ENCODE assay signal across 20 cellular contexts in the genomic region with DNA sequence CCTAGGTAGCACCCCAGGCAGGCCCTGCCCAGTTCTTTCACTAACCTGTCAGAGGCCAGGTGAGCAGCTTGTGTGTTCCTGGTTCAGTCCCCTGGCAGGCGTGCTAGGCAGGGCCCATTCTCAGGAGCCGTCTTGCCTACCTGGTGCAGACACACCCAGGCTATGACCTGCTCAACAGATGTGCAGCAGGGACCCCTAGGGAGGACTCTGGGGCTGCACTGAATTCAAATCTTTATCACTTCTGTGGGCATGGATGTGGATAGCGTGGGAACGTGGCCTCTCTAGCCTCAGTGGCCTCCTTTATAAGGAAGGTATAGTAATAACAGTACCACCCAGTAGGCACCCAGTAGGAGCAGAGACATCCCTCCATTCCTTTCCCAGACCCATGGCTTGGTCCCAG. TPM values are rescaled to one million over a fixed set of nuclear protein-coding genes. Genes with fewer than 3 reads are reported as not detected.
A peak's percentile ranks its signal among the peaks of the same experiment; 100 is the strongest.
DNase-seq lines count a peak whose midpoint lies in the region; ATAC-seq, FAIRE-seq and TF ChIP-seq lines count a peak whose summit lies in the region.
"Had no signal": no experiment of that assay in that cellular context is flagged by ENCODE, and none has a peak within 500 bp of the region (broad histone marks: within the 10 kb centered on the region; RNA-seq: fewer than 3 reads in every experiment).

No MANE protein-coding gene starts in this region.

- TF ChIP-seq CTCF in A549 (IDR thresholded peaks at IDR 0.05) (no peak), K562 (IDR thresholded peaks at IDR 0.05 in 2 of 3, conservative IDR thresholded peaks at IDR 0.05 in 1 of 3; ENCODE audit: insufficient read depth in 2 of 3, low read depth in 1 of 3, low read length in 3 of 3) (no peak)
- TF ChIP-seq CTCF in CD4-positive, alpha-beta T cell (IDR thresholded peaks at IDR 0.05) = no peak

- TF ChIP-seq RAD21 in A549 (conservative IDR thresholded peaks at IDR 0.05 in 1 of 2, IDR thresholded peaks at IDR 0.05 in 1 of 2) (no peak), K562 (CRISPR knock-in tag; conservative IDR thresholded peaks at IDR 0.05 in 1 of 2, IDR thresholded peaks at IDR 0.05 in 1 of 2) (no peak)

- H3K36me3 ChIP-seq in K562 (ENCODE audit: control insufficient read depth, insufficient read depth, low read length) = peaks cover 18% of the 10 kb centered on the region; the same call in 2 of the 3 replicates

- H3K79me2 ChIP-seq in K562 (ENCODE audit: control insufficient read depth, insufficient read depth, low read length) = no peaks in the 10 kb centered on the region
- H3K79me2 ChIP-seq: parathyroid adenoma had no signal

- H3K9me3 ChIP-seq in A549 (no peaks in the 10 kb centered on the region), K562 (replicated peaks; ENCODE audit: control insufficient read depth, insufficient read depth, low read depth, low read length) (no peaks in the 10 kb centered on the region)
- no peaks in the 10 kb centered on the region for H3K9me3 ChIP-seq in CD4-positive, alpha-beta T cell (ENCODE audit: control insufficient read depth, low read length)
- H3K9me3 ChIP-seq: HAP-1, Peyer's patch had no signal

- no peak overlapping the region for H3K4me3 Mint-ChIP-seq in CD4-positive, alpha-beta T cell
- H3K4me3 Mint-ChIP-seq: activated naive CD4-positive, alpha-beta T cell treated with anti-CD3 and anti-CD28 coated beads, Interleukin-2, amount 10 ng/mL, durations not matched to agents 7 days and 5 days; CD14-positive monocyte; stimulated activated memory B cell treated with anti-CD40 and anti-IgM and Interleukin-4, amounts not matched to agents 10 μg/mL and 1 μg/mL and 100 μg/mL, for 72 hours had no signal

- POLR2A ChIA-PET in A549 (lab: Yijun Ruan, JAX) (no interaction called here), K562 (lab: Yijun Ruan, JAX) (interaction anchor here (0.9 kb wide), 1 partner anchor 188 kb away, joined by 3 read pairs; no protein-coding TSS in a partner anchor)
- POLR2A ChIA-PET in CD4-positive, alpha-beta T cell (lab: Charles Lee) = interaction anchor here (0.5 to 1.2 kb wide), 2 partner anchors 61 to 158 kb away, joined by 3 to 4 read pairs; no protein-coding TSS in a partner anchor

- no TSS peak for BruUV-seq in K562 (replicated peaks; lab: Mats Ljungman, UMichigan)

- in situ Hi-C loops in K562 (cut with MboI) = no loop called here

- peaks cover 27% of the 10 kb centered on the region for H3K36me3 Mint-ChIP-seq in CD4-positive, alpha-beta T cell (ENCODE audit: low read depth)

- CTCF ChIA-PET in A549 (lab: Yijun Ruan, JAX) (interaction anchor here (0.6 to 3.9 kb wide), 17 partner anchors 9 to 648 kb away, joined by 3 to 26 read pairs (median 5); a partner anchor contains a TSS), K562 (lab: Yijun Ruan, JAX; ENCODE audit: low intra/inter-chr PET ratio) (interaction anchor here (3.1 kb wide), 1 partner anchor 1217 kb away, joined by 23 read pairs; no protein-coding TSS in a partner anchor)
- CTCF ChIA-PET in CD4-positive, alpha-beta T cell (lab: Charles Lee) = interaction anchor here (0.6 to 1.1 kb wide), 6 partner anchors 20 to 649 kb away, joined by 3 to 7 read pairs (median 4); a partner anchor contains a TSS

- H3K27ac ChIP-seq in A549 (no peak overlapping the region), K562 (ENCODE audit: extremely low read depth, low read depth, low read length) (no peak overlapping the region)
- no peak overlapping the region for H3K27ac ChIP-seq in CD4-positive, alpha-beta T cell (ENCODE audit: low read depth, low read length)
- H3K27ac ChIP-seq: parathyroid adenoma, Peyer's patch had no signal

- peaks cover 7% of the 10 kb centered on the region for H3K4me1 Mint-ChIP-seq in CD4-positive, alpha-beta T cell (ENCODE audit: low read depth)

- H3K4me2 ChIP-seq in A549 = no peak overlapping the region
- H3K4me2 ChIP-seq in K562 (ENCODE audit: insufficient read depth, low read length) = no peak overlapping the region

- no peaks in the 10 kb centered on the region for H3K9me3 Mint-ChIP-seq in CD4-positive, alpha-beta T cell
- H3K9me3 Mint-ChIP-seq: activated CD4-positive, alpha-beta T cell treated with anti-CD3 and anti-CD28 coated beads, Interleukin-2, amount 10 ng/mL, durations not matched to agents 24 days and 14 days; activated naive CD4-positive, alpha-beta T cell treated with anti-CD3 and anti-CD28 coated beads, Interleukin-2, amount 10 ng/mL, durations not matched to agents 7 days and 5 days; CD14-positive monocyte; stimulated activated memory B cell treated with anti-CD40 and anti-IgM and Interleukin-4, amounts not matched to agents 10 μg/mL and 1 μg/mL and 100 μg/mL, for 72 hours had no signal

- TF ChIP-seq EP300 in A549 (IDR thresholded peaks at IDR 0.05) (no peak), K562 (IDR thresholded peaks at IDR 0.05; ENCODE audit: low read length) (no peak)

- peak; percentile 46 to 49 for ATAC-seq in A549
- peak; percentile 20 for ATAC-seq in GM21723 (IDR thresholded peaks at IDR 0.05; ENCODE audit: unreplicated experiment)
- ATAC-seq in K562 = peak; percentile 21
- ATAC-seq in CD4-positive, alpha-beta T cell (ENCODE audit: poor library complexity) = no peak

- FAIRE-seq in A549 (lab: Jason Lieb, UNC) (no peak), K562 (lab: Jason Lieb, UNC) (no peak)
- FAIRE-seq: A204.1, astrocyte, frontal cortex, small intestine had no signal

- intact Hi-C loops in K562 (cut with micrococcal nuclease) = loop anchor here (10.0 kb wide), 1 partner anchor 251 kb away; no protein-coding TSS in a partner anchor
- intact Hi-C loops in CD4-positive, alpha-beta T cell (cut with DNase I, micrococcal nuclease) = loop anchor here (5.0 to 10.0 kb wide), 7 partner anchors 184 to 991 kb away; a partner anchor contains a TSS

- H3K4me1 ChIP-seq in A549 = no peaks in the 10 kb centered on the region
- H3K4me1 ChIP-seq in K562 (replicated peaks in 1 of 2; ENCODE audit: control insufficient read depth in 2 of 2, insufficient read depth in 2 of 2, low read length in 2 of 2) = peaks cover 0 to 31% of the 10 kb centered on the region in 2 experiments; a peak in 3 of 5 replicates
- H3K4me1 ChIP-seq: HAP-1, parathyroid adenoma had no signal

- H4K20me1 ChIP-seq in K562 (replicated peaks; ENCODE audit: control insufficient read depth, insufficient read depth, low read length) = peaks cover 4% of the 10 kb centered on the region; the same call in 1 of the 2 replicates

- no peak overlapping the region for H3K27ac Mint-ChIP-seq in CD4-positive, alpha-beta T cell
- H3K27ac Mint-ChIP-seq: activated CD4-positive, alpha-beta T cell treated with anti-CD3 and anti-CD28 coated beads, Interleukin-2, amount 10 ng/mL, durations not matched to agents 24 days and 14 days; activated naive CD4-positive, alpha-beta T cell treated with anti-CD3 and anti-CD28 coated beads, Interleukin-2, amount 10 ng/mL, durations not matched to agents 7 days and 5 days; stimulated activated memory B cell treated with anti-CD40 and anti-IgM and Interleukin-4, amounts not matched to agents 10 μg/mL and 1 μg/mL and 100 μg/mL, for 72 hours had no signal

- TF ChIP-seq POLR2A in A549 (IDR thresholded peaks at IDR 0.05; ENCODE audit: low read length) = no peak
- TF ChIP-seq POLR2A in K562 (conservative IDR thresholded peaks at IDR 0.05) = no peak

- WGBS in A549 (ENCODE audit: missing lambda C conversion rate) = 13% methylated on average over 3 of the region's 4 CpGs
- 2% methylated on average over 4 of the region's 4 CpGs for WGBS in K562 (ENCODE audit: insufficient coverage, low coverage, missing lambda C conversion rate)

- H3K4me3 ChIP-seq in A549 = no peak overlapping the region
- no peak overlapping the region for H3K4me3 ChIP-seq in K562
- H3K4me3 ChIP-seq: HAP-1, Peyer's patch had no signal

- H2AFZ ChIP-seq in K562 (ENCODE audit: low read depth, low read length) = no peak overlapping the region
- H2AFZ ChIP-seq: parathyroid adenoma had no signal

- H3K27me3 ChIP-seq in K562 (ENCODE audit: control insufficient read depth in 2 of 2, insufficient read depth in 2 of 2, low read length in 2 of 2) = peaks cover 0 to 14% of the 10 kb centered on the region in 2 experiments; a peak in 1 of 5 replicates
- no peaks in the 10 kb centered on the region for H3K27me3 ChIP-seq in CD4-positive, alpha-beta T cell (ENCODE audit: control insufficient read depth, insufficient read depth, low read length)
- H3K27me3 ChIP-seq: Peyer's patch had no signal

- H3K9me1 ChIP-seq in K562 (ENCODE audit: control insufficient read depth, insufficient read depth, low read length) = no peaks in the 10 kb centered on the region

- H3K27me3 Mint-ChIP-seq in CD4-positive, alpha-beta T cell = no peaks in the 10 kb centered on the region
- H3K27me3 Mint-ChIP-seq: activated CD4-positive, alpha-beta T cell treated with anti-CD3 and anti-CD28 coated beads, Interleukin-2, amount 10 ng/mL, durations not matched to agents 24 days and 14 days; activated naive CD4-positive, alpha-beta T cell treated with anti-CD3 and anti-CD28 coated beads, Interleukin-2, amount 10 ng/mL, durations not matched to agents 7 days and 5 days; stimulated activated memory B cell treated with anti-CD40 and anti-IgM and Interleukin-4, amounts not matched to agents 10 μg/mL and 1 μg/mL and 100 μg/mL, for 72 hours had no signal

- DNase-seq in A549 (ENCODE audit: low read depth in 1 of 2, low spot score in 1 of 2) (no peak), HS-5 (ENCODE audit: low read depth) (peak; percentile 1), K562 (ENCODE audit: extremely low read depth in 1 of 4, low spot score in 3 of 4) (no peak), NCI-H1092 treated with DMSO at 0.1 percent for 48 hours (lab: John Stamatoyannopoulos, UW) (no peak), globus pallidus (ENCODE audit: low spot score) (no peak)
- no peak for DNase-seq in activated CD8-positive, alpha-beta memory T cell treated with anti-CD3 and anti-CD28 coated beads for 24 hours
- no peak for DNase-seq in CD4-positive, alpha-beta T cell

- no peak overlapping the region for H3K9ac ChIP-seq in K562 (ENCODE audit: insufficient read depth in 1 of 2, low read depth in 2 of 2, low read length in 2 of 2)
- H3K9ac ChIP-seq: parathyroid adenoma had no signal

RNA-seq across cellular contexts. Expression of a gene that starts 48.4 kb away (rescaled TPM):
- 70.6 and 76.6 TPM in 2 replicates for polyA plus RNA-seq in A549 (2011; rRNA removed)
- 68.4 and 105 TPM in 2 replicates for polyA plus RNA-seq in A549 (2012; cell fraction: cytosol; rRNA removed)
- polyA plus RNA-seq in A549 (2012; cell fraction: nucleus; rRNA removed) = 29.6 and 35.5 TPM in 2 replicates
- 54.4 to 57.5 TPM (median 57.0 TPM) in 3 replicates for polyA plus RNA-seq in A549 (2017; fragmentation: RNase III; extraction: RNeasy Plus Mini Kit Qiagen cat#74134 plus additional on column Dnase treatment)
- polyA minus RNA-seq in A549 (2011; rRNA and poly(A)+ RNA removed) = 78.0 and 89.8 TPM in 2 replicates
- 57.5 and 90.0 TPM in 2 replicates for total RNA-seq in K562 (2011; cell fraction: chromatin; rRNA removed; ENCODE audit: low replicate concordance)
- total RNA-seq in K562 (2011; cell fraction: nucleolus; rRNA removed) = 40.9 and 42.5 TPM in 2 replicates
- 74.6 and 88.2 TPM in 2 replicates for total RNA-seq in K562 (2011; cell fraction: nucleoplasm; rRNA removed)
- 48.6 and 65.2 TPM in 2 replicates for total RNA-seq in K562 (2014; rRNA removed)
- 44.1 and 46.7 TPM in 2 replicates for total RNA-seq in K562 (2014; rRNA removed; fragmentation: Illumina TruSeq; extraction: Trizol)
- 43.7 and 47.3 TPM in 2 replicates for total RNA-seq in K562 (2015; rRNA removed; fragmentation: Illumina TruSeq; extraction: Trizol)
- 56.5 TPM in 2 replicates for total RNA-seq in K562 (2021)
- 53.8 and 71.5 TPM in 2 replicates for polyA plus RNA-seq in K562 (2011; rRNA removed)
- 57.4 and 73.3 TPM in 2 replicates for polyA plus RNA-seq in K562 (2011; cell fraction: cytosol; rRNA removed)
- 29.5 and 30.0 TPM in 2 replicates for polyA plus RNA-seq in K562 (2011; cell fraction: nucleus; rRNA removed)
- polyA plus RNA-seq in K562 (2012) = 53.7 and 58.0 TPM in 2 replicates
- polyA plus RNA-seq in K562 (2014; fragmentation: Illumina TruSeq; extraction: Trizol) = 55.4 and 56.2 TPM in 2 replicates
- polyA plus RNA-seq in K562 (2014; fragmentation: Nextera tagmentation; extraction: Ambion mirVana) = 10 to 100 TPM; 41.3 to 42.6 TPM
- 50.2 and 53.0 TPM in 2 replicates for polyA plus RNA-seq in K562 (2014; rRNA removed)
- polyA minus RNA-seq in K562 (2011; rRNA and poly(A)+ RNA removed) = 80.6 and 119 TPM in 2 replicates
- polyA minus RNA-seq in K562 (2011; cell fraction: cytosol; rRNA and poly(A)+ RNA removed) = 54.8 and 64.5 TPM in 2 replicates
- polyA minus RNA-seq in K562 (2011; cell fraction: nucleus; rRNA and poly(A)+ RNA removed) = 20.1 and 30.9 TPM in 2 replicates
- 10 to 100 TPM; 66.9 to 71.7 TPM for total RNA-seq in CD4-positive, alpha-beta T cell

RNA-seq across cellular contexts. Expression of a gene that starts 55.8 kb away (rescaled TPM):
- polyA plus RNA-seq in A549 (2011; rRNA removed) (0.07 and 0.10 TPM in 2 replicates), A549 (2017; fragmentation: RNase III; extraction: RNeasy Plus Mini Kit Qiagen cat#74134 plus additional on column Dnase treatment) (0.05 to 0.11 TPM (median 0.05 TPM) in 3 replicates), K562 (2011; rRNA removed) (3.7 and 6.8 TPM in 2 replicates), K562 (2014; fragmentation: Illumina TruSeq; extraction: Trizol) (11.7 and 12.2 TPM in 2 replicates), K562 (2014; fragmentation: Nextera tagmentation; extraction: Ambion mirVana) (1 to 10 TPM in 1 of 2 experiments, under 1 TPM in 1; 0.22 to 1.7 TPM), K562 (2014; rRNA removed) (12.1 and 16.9 TPM in 2 replicates)
- 0.03 TPM in 2 replicates for polyA plus RNA-seq in A549 (2012; cell fraction: cytosol; rRNA removed)
- 0.01 and 0.02 TPM in 2 replicates for polyA plus RNA-seq in A549 (2012; cell fraction: nucleus; rRNA removed)
- 0.15 and 0.50 TPM in 2 replicates for polyA minus RNA-seq in A549 (2011; rRNA and poly(A)+ RNA removed)
- total RNA-seq in K562 (2011; cell fraction: chromatin; rRNA removed; ENCODE audit: low replicate concordance) = 291 and 681 TPM in 2 replicates
- 162 and 205 TPM in 2 replicates for total RNA-seq in K562 (2011; cell fraction: nucleolus; rRNA removed)
- 159 and 212 TPM in 2 replicates for total RNA-seq in K562 (2011; cell fraction: nucleoplasm; rRNA removed)
- total RNA-seq in K562 (2014; rRNA removed) (21.6 and 24.1 TPM in 2 replicates), K562 (2014; rRNA removed; fragmentation: Illumina TruSeq; extraction: Trizol) (30.7 and 31.8 TPM in 2 replicates), K562 (2015; rRNA removed; fragmentation: Illumina TruSeq; extraction: Trizol) (29.6 and 29.7 TPM in 2 replicates), K562 (2021) (20.9 and 23.4 TPM in 2 replicates)
- 0.97 and 1.3 TPM in 2 replicates for polyA plus RNA-seq in K562 (2011; cell fraction: cytosol; rRNA removed)
- 25.6 and 77.8 TPM in 2 replicates for polyA plus RNA-seq in K562 (2011; cell fraction: nucleus; rRNA removed)
- polyA plus RNA-seq in K562 (2012) = 6.3 and 13.8 TPM in 2 replicates
- polyA minus RNA-seq in K562 (2011; rRNA and poly(A)+ RNA removed) = 40.8 and 66.9 TPM in 2 replicates
- 9.1 and 13.0 TPM in 2 replicates for polyA minus RNA-seq in K562 (2011; cell fraction: cytosol; rRNA and poly(A)+ RNA removed)
- polyA minus RNA-seq in K562 (2011; cell fraction: nucleus; rRNA and poly(A)+ RNA removed) = 108 and 155 TPM in 2 replicates
- total RNA-seq in CD4-positive, alpha-beta T cell = under 1 TPM in 1 of 2 experiments, not detected in 1; 0.11 TPM
- total RNA-seq: frontal cortex, left ventricle myocardium superior, Peyer's patch had no signal
- polyA plus RNA-seq: small intestine had no signal

Comparison
In these comparisons a context has a peak if more than half of its experiments do, and no peak if none do; other contexts are left out.
1. RNA of a gene that starts 55.8 kb away (total RNA-seq): 20.9 to 681 TPM in K562; 0.11 TPM in CD4-positive, alpha-beta T cell; every median in the first group is over 10 times any median in the second.